21 cellular contexts compared by ENCODE assay signal in genomic region chr2:14930441-14930840, GRCh38.
"Had no signal": no experiment of that assay in that cellular context is flagged by ENCODE, and none has a peak within 500 bp of the region (broad histone marks: within the 10 kb centered on the region; RNA-seq: fewer than 3 reads in every experiment).

No MANE protein-coding gene starts in this region.

- H3K36me3 ChIP-seq: SJSA1 had no signal

- ATAC-seq: T-cell had no signal

- DNase-seq: KBM-7; MV-4-11; NCI-H1048; NCI-H1105; NCI-H1417; NCI-H1436 treated with DMSO at 0.1 percent for 48 hours; NCI-H187; NCI-H2029; NCI-H2081 treated with DMSO at 0.1 percent for 48 hours; NCI-H2171; NCI-H2227 treated with DMSO at 0.1 percent for 48 hours; NCI-H526 treated with DMSO at 0.1 percent for 48 hours; NCI-H748 treated with DMSO at 0.1 percent for 48 hours; NK-92 treated with Interleukin-12 subunit alpha and Interleukin-12 subunit beta, amount 100 ng/mL, for 24 hours; OCI-M1; Right ventricle myocardium superior; RPMI8226; SIG-M5; T-cell had no signal

- H3K27ac ChIP-seq: SJSA1, SK-N-MC had no signal

- H3K27me3 ChIP-seq: SJSA1 had no signal

- H3K4me3 ChIP-seq: SJSA1, SK-N-MC had no signal

- H3K4me1 ChIP-seq: SJSA1 had no signal
